In the genomic region with DNA sequence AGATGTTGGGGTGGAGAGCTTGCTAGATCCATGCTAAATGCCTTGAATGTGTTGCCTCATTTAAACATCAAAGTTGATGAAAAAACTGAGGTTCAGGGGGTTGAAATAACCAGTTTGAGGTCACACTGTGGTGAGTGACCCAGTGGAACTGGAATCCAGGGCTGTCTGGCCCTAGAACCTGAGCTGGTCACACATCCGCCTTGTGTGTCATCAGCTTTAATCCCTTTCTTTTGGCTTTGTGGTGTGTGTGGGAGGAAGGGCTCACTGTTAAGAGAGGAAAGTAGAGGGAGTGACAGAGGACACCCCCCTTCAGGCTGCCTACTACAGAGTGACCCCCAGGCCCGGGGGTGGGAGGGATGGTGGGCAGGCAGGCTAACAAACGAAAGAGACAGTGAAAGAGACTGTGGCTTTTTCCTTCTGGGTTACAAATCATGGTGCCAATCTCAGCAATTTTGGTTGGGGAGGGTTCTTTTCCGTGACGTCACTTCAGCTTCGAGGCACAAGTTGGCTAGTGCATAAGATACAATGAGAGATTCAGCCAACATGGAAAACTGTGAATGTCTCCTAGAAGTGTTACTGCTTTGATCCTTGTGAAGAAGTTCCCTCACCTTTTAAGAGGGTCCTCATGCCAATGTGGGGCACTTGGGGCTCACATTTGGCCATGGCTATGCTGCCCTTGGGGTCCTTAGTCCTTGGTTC, we compare ENCODE assay signal across 14 cellular contexts.
DNase-seq lines count a peak whose midpoint lies in the region; ATAC-seq and TF ChIP-seq lines count a peak whose summit lies in the region.
"Had no signal": no experiment of that assay in that cellular context is flagged by ENCODE, and none has a peak within 500 bp of the region (broad histone marks: within the 10 kb centered on the region; RNA-seq: fewer than 3 reads in every experiment).

No MANE protein-coding gene starts in this region.

- H3K4me1 Mint-ChIP-seq in CD4-positive, alpha-beta T cell (ENCODE audit: low read depth) = peaks cover under 1% of the 10 kb centered on the region

- H3K27ac ChIP-seq in GM23248 = peak overlapping the region; percentile 92
- no peak overlapping the region for H3K27ac ChIP-seq in CD4-positive, alpha-beta T cell (ENCODE audit: low read depth, low read length)
- no peak overlapping the region for H3K27ac ChIP-seq in vagina
- H3K27ac ChIP-seq: neutrophil, SK-N-MC, uterus had no signal

- POLR2A ChIA-PET in CD4-positive, alpha-beta T cell (lab: Charles Lee) = interaction anchor here (0.6 kb wide), 1 partner anchor 719 kb away, joined by 3 read pairs; no protein-coding TSS in a partner anchor

- H3K36me3 ChIP-seq in GM23248 (ENCODE audit: low read depth) = no peaks in the 10 kb centered on the region
- H3K36me3 ChIP-seq in vagina = no peaks in the 10 kb centered on the region
- H3K36me3 ChIP-seq: neutrophil, uterus had no signal

- H3K27me3 ChIP-seq in GM23248 (replicated peaks; ENCODE audit: insufficient read depth) (no peaks in the 10 kb centered on the region), vagina (no peaks in the 10 kb centered on the region)
- no peaks in the 10 kb centered on the region for H3K27me3 ChIP-seq in CD4-positive, alpha-beta T cell (ENCODE audit: control insufficient read depth, insufficient read depth, low read length)
- H3K27me3 ChIP-seq: neutrophil, uterus had no signal

- DNase-seq in GM23248 (peak; percentile 95), SW480 (ENCODE audit: low spot score) (peak; percentile 99), fibroblast of peridontal ligament (ENCODE audit: extremely low read depth) (peak; percentile 49), retinal pigment epithelial cell (ENCODE audit: low read depth) (peak; percentile 96), vagina (ENCODE audit: extremely low spot score in 2 of 2) (no peak), KG1 (lab: John Stamatoyannopoulos, UW) (no peak)
- DNase-seq in CD4-positive, alpha-beta T cell = no peak
- DNase-seq: activated CD8-positive, alpha-beta memory T cell treated with anti-CD3 and anti-CD28 coated beads, Interleukin-2, amount 10 ng/mL, durations not matched to agents 7 days and 5 days; central memory CD4-positive, alpha-beta T cell; NCI-H2081 treated with DMSO at 0.1 percent for 48 hours; uterus had no signal

- in situ Hi-C loops in GM23248 (cut with MboI) = no loop called here

- no peaks in the 10 kb centered on the region for H3K36me3 Mint-ChIP-seq in CD4-positive, alpha-beta T cell (ENCODE audit: low read depth)
- H3K36me3 Mint-ChIP-seq: activated CD8-positive, alpha-beta memory T cell treated with anti-CD3 and anti-CD28 coated beads, Interleukin-2, amount 10 ng/mL, durations not matched to agents 7 days and 5 days had no signal

- no peaks in the 10 kb centered on the region for H3K79me2 ChIP-seq in GM23248 (ENCODE audit: insufficient read depth)

- H4K20me1 ChIP-seq in GM23248 (ENCODE audit: insufficient read depth) = no peaks in the 10 kb centered on the region

- H3K9me3 ChIP-seq in GM23248 (ENCODE audit: low read depth) = no peaks in the 10 kb centered on the region
- H3K9me3 ChIP-seq in CD4-positive, alpha-beta T cell (ENCODE audit: control insufficient read depth, low read length) = no peaks in the 10 kb centered on the region
- H3K9me3 ChIP-seq in vagina = no peaks in the 10 kb centered on the region
- H3K9me3 ChIP-seq: neutrophil, uterus had no signal

- H3K9me3 Mint-ChIP-seq in CD4-positive, alpha-beta T cell = no peaks in the 10 kb centered on the region

- peak overlapping the region; percentile 57 for H3K9ac ChIP-seq in GM23248

- no peak for TF ChIP-seq CTCF in retinal pigment epithelial cell (conservative IDR thresholded peaks at IDR 0.05; ENCODE audit: low read depth, low read length)
- TF ChIP-seq CTCF in CD4-positive, alpha-beta T cell (IDR thresholded peaks at IDR 0.05) = no peak
- no peak for TF ChIP-seq CTCF in vagina (IDR thresholded peaks at IDR 0.05)

- no peak overlapping the region for H3K27ac Mint-ChIP-seq in CD4-positive, alpha-beta T cell
- H3K27ac Mint-ChIP-seq: activated CD8-positive, alpha-beta memory T cell treated with anti-CD3 and anti-CD28 coated beads, Interleukin-2, amount 10 ng/mL, durations not matched to agents 7 days and 5 days had no signal

- 40 to 53% methylated on average over 6 of the region's 6 CpGs for WGBS in GM23248 (ENCODE audit: low coverage in 1 of 2, low lambda C conversion rate in 2 of 2, missing lambda C conversion rate in 2 of 2), 2 experiments

- peak overlapping the region; percentile 50 for H3K4me2 ChIP-seq in GM23248 (ENCODE audit: unreplicated experiment)

- H3F3A ChIP-seq in GM23248 (ENCODE audit: insufficient read depth) = peaks cover 40% of the 10 kb centered on the region

- ATAC-seq in CD4-positive, alpha-beta T cell (ENCODE audit: poor library complexity) = no peak
- no peak for ATAC-seq in activated CD4-positive, CD25-positive, alpha-beta regulatory T cell treated with anti-CD3 and anti-CD28 coated beads, Interleukin-2, amount 50 U/mL, for 24 hours
- ATAC-seq: activated CD8-positive, alpha-beta memory T cell treated with anti-CD3 and anti-CD28 coated beads, Interleukin-2, amount 10 ng/mL, durations not matched to agents 7 days and 5 days had no signal

- TF ChIP-seq POLR2A in vagina (IDR thresholded peaks at IDR 0.05) = no peak

- H3K9me2 ChIP-seq in GM23248 (ENCODE audit: insufficient read depth) = no peaks in the 10 kb centered on the region

- H3K4me3 Mint-ChIP-seq in CD4-positive, alpha-beta T cell = no peak overlapping the region
- H3K4me3 Mint-ChIP-seq: activated CD8-positive, alpha-beta memory T cell treated with anti-CD3 and anti-CD28 coated beads, Interleukin-2, amount 10 ng/mL, durations not matched to agents 7 days and 5 days had no signal

- peaks cover 61% of the 10 kb centered on the region for H3K4me1 ChIP-seq in GM23248 (ENCODE audit: insufficient read depth)
- H3K4me1 ChIP-seq in vagina = peaks cover 6% of the 10 kb centered on the region
- H3K4me1 ChIP-seq: uterus had no signal

- intact Hi-C loops in CD4-positive, alpha-beta T cell (cut with DNase I, micrococcal nuclease) = no loop called here
- intact Hi-C loops in vagina (cut with DNase I) = no loop called here

- peak overlapping the region; percentile 31; the same call in 1 of the 2 replicates for H2AFZ ChIP-seq in GM23248

- CTCF ChIA-PET in CD4-positive, alpha-beta T cell (lab: Charles Lee) = no interaction called here

- no peaks in the 10 kb centered on the region for H3K27me3 Mint-ChIP-seq in CD4-positive, alpha-beta T cell

- peak overlapping the region; percentile 28; the same call in 1 of the 2 replicates for H3K4me3 ChIP-seq in GM23248
- no peak overlapping the region for H3K4me3 ChIP-seq in retinal pigment epithelial cell (ENCODE audit: low read length)
- no peak overlapping the region for H3K4me3 ChIP-seq in vagina
- H3K4me3 ChIP-seq: SK-N-MC, uterus had no signal

Comparison
In these comparisons a context has a peak if more than half of its experiments do, and no peak if none do; other contexts are left out.
1. DNase-seq: peak in GM23248 (single experiment), SW480 (single experiment), fibroblast of peridontal ligament (single experiment) and retinal pigment epithelial cell (single experiment); none in CD4-positive, alpha-beta T cell (0 of 10), vagina (0 of 2) and KG1 (single experiment).